In the genomic region with DNA sequence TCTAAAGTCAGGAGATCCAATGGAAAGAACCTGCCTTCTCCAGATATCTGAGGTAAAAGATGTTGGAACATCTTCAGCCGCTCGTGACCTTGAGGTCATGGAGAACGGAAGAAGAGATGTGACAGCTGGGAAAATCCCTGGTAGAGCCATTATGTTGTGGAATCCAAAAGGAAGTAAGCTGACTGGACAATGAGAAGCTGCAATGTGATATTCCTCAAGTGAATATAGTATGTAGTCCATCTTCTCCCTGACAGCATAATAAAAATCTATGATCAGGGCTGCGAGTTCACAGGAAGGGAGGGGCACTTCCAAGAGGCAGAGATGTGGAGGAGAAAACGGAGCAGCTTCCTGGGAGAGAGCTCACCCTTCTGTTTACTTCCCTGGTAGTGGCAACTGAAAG, we compare ENCODE assay signal across 24 cellular contexts.
"Had no signal": no experiment of that assay in that cellular context is flagged by ENCODE, and none has a peak within 500 bp of the region (broad histone marks: within the 10 kb centered on the region; RNA-seq: fewer than 3 reads in every experiment).

No MANE protein-coding gene starts in this region.

- H3K9me3 ChIP-seq: MG63 had no signal

- H3K27ac ChIP-seq: KMS-11, RWPE1 had no signal

- H3K4me3 ChIP-seq: MG63 had no signal

- DNase-seq: activated CD4-positive, alpha-beta T cell treated with anti-CD3 and anti-CD28 coated beads for 48 hours; activated CD4-positive, alpha-beta T cell treated with anti-CD3 and anti-CD28 coated beads, Interleukin-2, amount 50 U/mL, for 4 hours; activated CD4-positive, CD25-positive, alpha-beta regulatory T cell treated with anti-CD3 and anti-CD28 coated beads, Interleukin-2, amount 50 U/mL, for 72 hours; activated CD8-positive, alpha-beta memory T cell treated with anti-CD3 and anti-CD28 coated beads, Interleukin-2, amount 10 ng/mL, durations not matched to agents 7 days and 5 days; activated CD8-positive, alpha-beta T cell treated with anti-CD3 and anti-CD28 coated beads, Interleukin-2, amount 10 ng/mL, durations not matched to agents 7 days and 5 days; activated gamma-delta T cell; activated naive CD4-positive, alpha-beta T cell treated with anti-CD3 and anti-CD28 coated beads for 36 hours; activated T-cell treated with anti-CD3 and anti-CD28 coated beads, Interleukin-2, amount 50 U/mL, for 4 hours; amygdala; MG63; MV-4-11; NCI-H1105; NCI-H1436; NCI-H1694 treated with DMSO at 0.1 percent for 48 hours; NCI-H2029 treated with DMSO at 0.1 percent for 48 hours; NCI-H510A treated with DMSO at 0.1 percent for 48 hours; NCI-H69; NK-92 treated with Interleukin-12 subunit alpha and Interleukin-12 subunit beta, amount 100 ng/mL, for 24 hours; OCI-M1; SHP77 had no signal

- ATAC-seq: activated CD8-positive, alpha-beta memory T cell treated with anti-CD3 and anti-CD28 coated beads, Interleukin-2, amount 10 ng/mL, durations not matched to agents 7 days and 5 days; activated CD8-positive, alpha-beta T cell treated with anti-CD3 and anti-CD28 coated beads, Interleukin-2, amount 10 ng/mL, durations not matched to agents 7 days and 5 days; activated T-cell treated with anti-CD3 and anti-CD28 coated beads, Interleukin-2, amount 50 U/mL, for 4 hours; Panc1; WTC11 had no signal

- H3K27me3 ChIP-seq: MG63 had no signal

- H3K36me3 ChIP-seq: MG63 had no signal
